In genomic region chr12:10236720-10237119, GRCh38 we compare ENCODE assay signal across 18 cellular contexts. TPM values are rescaled to one million over a fixed set of nuclear protein-coding genes. Genes with fewer than 3 reads are reported as not detected.
A peak's percentile ranks its signal among the peaks of the same experiment; 100 is the strongest.
DNase-seq lines count a peak whose midpoint lies in the region; ATAC-seq and TF ChIP-seq lines count a peak whose summit lies in the region.
"Had no signal": no experiment of that assay in that cellular context is flagged by ENCODE, and none has a peak within 500 bp of the region (broad histone marks: within the 10 kb centered on the region; RNA-seq: fewer than 3 reads in every experiment).

No MANE protein-coding gene starts in this region.

- POLR2A ChIA-PET in A673 (lab: Charles Lee; ENCODE audit: low non-redundant PET): no interaction called here

- no peak for ATAC-seq in activated naive CD8-positive, alpha-beta T cell treated with anti-CD3 and anti-CD28 coated beads, Interleukin-2, amount 50 U/mL, for 24 hours
- ATAC-seq in HG03469 (IDR thresholded peaks at IDR 0.05; ENCODE audit: unreplicated experiment): no peak
- ATAC-seq: GM23338 had no signal

- intact Hi-C loops in A673 (cut with micrococcal nuclease; ENCODE audit: unreplicated experiment): loop anchor here (5.0 to 10.0 kb wide), 3 partner anchors 266 to 1248 kb away; no protein-coding TSS in a partner anchor

- no peak overlapping the region for H3K4me3 ChIP-seq in A673 (ENCODE audit: low read depth, low read length, poor library complexity, severe bottlenecking)
- H3K4me3 ChIP-seq: GM23338 had no signal

- no peak overlapping the region for H3K4me3 Mint-ChIP-seq in activated naive CD8-positive, alpha-beta T cell treated with anti-CD3 and anti-CD28 coated beads, Interleukin-2, amount 50 U/mL, for 24 hours
- peak overlapping the region; percentile 71 to 75 (median 73) for H3K4me3 Mint-ChIP-seq in immature natural killer cell
- H3K4me3 Mint-ChIP-seq: CD4-positive, alpha-beta memory T cell; GM23338 had no signal

- no peaks in the 10 kb centered on the region for H3K27me3 Mint-ChIP-seq in activated naive CD8-positive, alpha-beta T cell treated with anti-CD3 and anti-CD28 coated beads, Interleukin-2, amount 50 U/mL, for 24 hours
- peaks cover 0 to 6% (median 5%) of the 10 kb centered on the region in 3 donors for H3K27me3 Mint-ChIP-seq in immature natural killer cell (ENCODE audit: low read depth in 3 of 3)

- CTCF ChIA-PET in A673 (lab: Charles Lee): interaction anchor here (1.0 kb wide), 1 partner anchor 15 kb away, joined by 3 read pairs; no protein-coding TSS in a partner anchor

- no peak for TF ChIP-seq CTCF in A673 (conservative IDR thresholded peaks at IDR 0.05; ENCODE audit: low read depth, low read length)

- H3K27ac Mint-ChIP-seq in activated naive CD8-positive, alpha-beta T cell treated with anti-CD3 and anti-CD28 coated beads, Interleukin-2, amount 50 U/mL, for 24 hours: peak overlapping the region; percentile 46
- peak overlapping the region; percentile 72 to 93 (median 92) for H3K27ac Mint-ChIP-seq in immature natural killer cell
- H3K27ac Mint-ChIP-seq: CD4-positive, alpha-beta memory T cell; GM23338 had no signal

- H3K27me3 ChIP-seq in A673 (replicated peaks; ENCODE audit: insufficient read depth, low read depth, low read length, poor library complexity): no peaks in the 10 kb centered on the region
- H3K27me3 ChIP-seq: BE2C had no signal

- no peaks in the 10 kb centered on the region for H3K4me1 ChIP-seq in A673 (ENCODE audit: insufficient read depth, low read length, poor library complexity, severe bottlenecking)
- H3K4me1 ChIP-seq: BE2C had no signal

- H3K9me3 ChIP-seq in A673 (ENCODE audit: low read depth, low read length, poor library complexity, severe bottlenecking): peaks cover 16% of the 10 kb centered on the region
- H3K9me3 ChIP-seq: BE2C had no signal

- peaks cover 20% of the 10 kb centered on the region for H3K4me1 Mint-ChIP-seq in activated naive CD8-positive, alpha-beta T cell treated with anti-CD3 and anti-CD28 coated beads, Interleukin-2, amount 50 U/mL, for 24 hours
- peaks cover 63 to 71% of the 10 kb centered on the region in 2 donors for H3K4me1 Mint-ChIP-seq in immature natural killer cell

- peak overlapping the region; percentile 4 for H3K27ac ChIP-seq in A673 (ENCODE audit: low read depth, low read length, poor library complexity, severe bottlenecking)
- H3K27ac ChIP-seq: C4-2B had no signal

- BruUV-seq in A673 (replicated peaks; lab: Mats Ljungman, UMichigan): no TSS peak

- no peak for DNase-seq in A673 (ENCODE audit: low spot score)
- peak; percentile 20 for DNase-seq in M059J (ENCODE audit: low read depth)
- no peak for DNase-seq in activated naive CD8-positive, alpha-beta T cell treated with anti-CD3 and anti-CD28 coated beads, Interleukin-2, amount 50 U/mL, for 24 hours
- DNase-seq in immature natural killer cell: no peak
- no peak for DNase-seq in NCI-H510A treated with DMSO at 0.1 percent for 48 hours (lab: John Stamatoyannopoulos, UW)
- DNase-seq in RKO (ENCODE audit: low spot score): no peak
- DNase-seq in stimulated activated CD4-positive, alpha-beta T cell treated with anti-CD3 and anti-CD28 coated beads, Interleukin-15, amount 100 ng/mL, for 24 hours: no peak
- DNase-seq: BE2C; CD4-positive, alpha-beta memory T cell; COR-L47; DMS153; DMS79 treated with DMSO at 0.1 percent for 48 hours; EL; H7 had no signal

- peaks cover 6% of the 10 kb centered on the region for H3K9me3 Mint-ChIP-seq in activated naive CD8-positive, alpha-beta T cell treated with anti-CD3 and anti-CD28 coated beads, Interleukin-2, amount 50 U/mL, for 24 hours
- H3K9me3 Mint-ChIP-seq in immature natural killer cell: peaks cover 0 to 18% (median 9%) of the 10 kb centered on the region in 6 donors

- H3K36me3 Mint-ChIP-seq in activated naive CD8-positive, alpha-beta T cell treated with anti-CD3 and anti-CD28 coated beads, Interleukin-2, amount 50 U/mL, for 24 hours (ENCODE audit: low read depth): peaks cover 17% of the 10 kb centered on the region
- peaks cover 5 to 13% (median 10%) of the 10 kb centered on the region in 3 donors for H3K36me3 Mint-ChIP-seq in immature natural killer cell

- no peaks in the 10 kb centered on the region for H3K36me3 ChIP-seq in A673 (ENCODE audit: insufficient read depth, low read length, poor library complexity, severe bottlenecking)
- H3K36me3 ChIP-seq: BE2C had no signal

RNA-seq across cellular contexts. Expression of gene GABARAPL1, which starts 24.0 kb away (rescaled TPM):
- 63.3 and 70.6 TPM in 2 replicates for total RNA-seq in A673 (2021)
- total RNA-seq in M059J (2014; rRNA removed; shearing (Covaris generic)): 69.5 and 78.6 TPM in 2 replicates
- polyA plus RNA-seq in immature natural killer cell: 10 to 100 TPM; 50.8 to 69.3 (median 53.9) TPM

RNA-seq across cellular contexts. Expression of gene TMEM52B, which starts 57.9 kb away (rescaled TPM):
- total RNA-seq in A673 (2021): 0.24 TPM in 1 of 2 replicates, not detected in the other
- 0.37 and 1.2 TPM in 2 replicates for total RNA-seq in M059J (2014; rRNA removed; shearing (Covaris generic))
- polyA plus RNA-seq in immature natural killer cell: not detected
- total RNA-seq: CD4-positive, alpha-beta memory T cell; GM23338; H7; HT-29 had no signal
- polyA plus RNA-seq: CD4-positive, alpha-beta memory T cell; GM23338 had no signal
